In genomic region chr17:18141210-18141803, GRCh38 we compare ENCODE assay signal across 9 cellular contexts. TPM values are rescaled to one million over a fixed set of nuclear protein-coding genes. Genes with fewer than 3 reads are reported as not detected.
DNase-seq lines count a peak whose midpoint lies in the region; ATAC-seq, FAIRE-seq and TF ChIP-seq lines count a peak whose summit lies in the region.
"Had no signal": no experiment of that assay in that cellular context is flagged by ENCODE, and none has a peak within 500 bp of the region (broad histone marks: within the 10 kb centered on the region; RNA-seq: fewer than 3 reads in every experiment).

No MANE protein-coding gene starts in this region.

- H3K27me3 Mint-ChIP-seq in CD4-positive, alpha-beta memory T cell = no peaks in the 10 kb centered on the region
- peaks cover 32% of the 10 kb centered on the region for H3K27me3 Mint-ChIP-seq in activated naive CD4-positive, alpha-beta T cell treated with anti-CD3 and anti-CD28 coated beads, Interleukin-2, amount 10 ng/mL, durations not matched to agents 7 days and 5 days

- peak in 4 of 5 donors; percentile 49 to 61 (median 54) for DNase-seq in CD4-positive, alpha-beta memory T cell
- DNase-seq in GM19239 (ENCODE audit: insufficient read length, low spot score) (no peak), NCI-H748 (lab: John Stamatoyannopoulos, UW; ENCODE audit: unreplicated experiment) (peak; percentile 68), heart left ventricle (peak in 1 of 5 donors; percentile 27), gastrocnemius medialis (no peak), HK-2 (ENCODE audit: unreplicated experiment) (no peak)
- peak; percentile 48 for DNase-seq in activated naive CD4-positive, alpha-beta T cell treated with anti-CD3 and anti-CD28 coated beads, Interleukin-2, amount 10 ng/mL, durations not matched to agents 7 days and 5 days

- no peak overlapping the region for H3K4me3 Mint-ChIP-seq in CD4-positive, alpha-beta memory T cell
- no peak overlapping the region for H3K4me3 Mint-ChIP-seq in activated naive CD4-positive, alpha-beta T cell treated with anti-CD3 and anti-CD28 coated beads, Interleukin-2, amount 10 ng/mL, durations not matched to agents 7 days and 5 days

- peak overlapping the region in 1 of 7 donors; percentile 48 for H3K27ac Mint-ChIP-seq in CD4-positive, alpha-beta memory T cell
- no peak overlapping the region for H3K27ac Mint-ChIP-seq in activated naive CD4-positive, alpha-beta T cell treated with anti-CD3 and anti-CD28 coated beads, Interleukin-2, amount 10 ng/mL, durations not matched to agents 7 days and 5 days

- peaks cover 0 to 6% (median 4%) of the 10 kb centered on the region in 4 donors for H3K4me1 Mint-ChIP-seq in CD4-positive, alpha-beta memory T cell
- no peaks in the 10 kb centered on the region for H3K4me1 Mint-ChIP-seq in activated naive CD4-positive, alpha-beta T cell treated with anti-CD3 and anti-CD28 coated beads, Interleukin-2, amount 10 ng/mL, durations not matched to agents 7 days and 5 days

- H3K36me3 ChIP-seq in CD4-positive, alpha-beta memory T cell (ENCODE audit: insufficient read depth, low read length) = no peaks in the 10 kb centered on the region
- no peaks in the 10 kb centered on the region for H3K36me3 ChIP-seq in heart left ventricle
- H3K36me3 ChIP-seq in gastrocnemius medialis = no peaks in the 10 kb centered on the region
- H3K36me3 ChIP-seq: SJSA1 had no signal

- no peaks in the 10 kb centered on the region for H3K27me3 ChIP-seq in CD4-positive, alpha-beta memory T cell (ENCODE audit: insufficient read depth, low read length)
- H3K27me3 ChIP-seq in heart left ventricle = no peaks in the 10 kb centered on the region
- H3K27me3 ChIP-seq in gastrocnemius medialis = no peaks in the 10 kb centered on the region
- H3K27me3 ChIP-seq: SJSA1 had no signal

- no peak overlapping the region for H3K4me3 ChIP-seq in CD4-positive, alpha-beta memory T cell (ENCODE audit: low read length in 2 of 2)
- H3K4me3 ChIP-seq in heart left ventricle = no peak overlapping the region
- no peak overlapping the region for H3K4me3 ChIP-seq in gastrocnemius medialis
- H3K4me3 ChIP-seq: SJSA1 had no signal

- peak in 2 of 4 donors; percentile 27 to 55 for ATAC-seq in heart left ventricle
- ATAC-seq in gastrocnemius medialis = peak; percentile 40 to 64
- no peak for ATAC-seq in GM18868 (IDR thresholded peaks at IDR 0.05; ENCODE audit: unreplicated experiment)

- H3K9me3 Mint-ChIP-seq in CD4-positive, alpha-beta memory T cell = no peaks in the 10 kb centered on the region
- H3K9me3 Mint-ChIP-seq in activated naive CD4-positive, alpha-beta T cell treated with anti-CD3 and anti-CD28 coated beads, Interleukin-2, amount 10 ng/mL, durations not matched to agents 7 days and 5 days = no peaks in the 10 kb centered on the region

- intact Hi-C loops in CD4-positive, alpha-beta memory T cell (cut with micrococcal nuclease) = loop anchor here (1.0 kb wide), 2 partner anchors 17 to 42 kb away; partner anchors contain the start of gene ALKBH5
- intact Hi-C loops in heart left ventricle (cut with DNase I) (loop anchor here in 8 of 10 donors (5.0 to 10.0 kb wide), 6 partner anchors 41 to 76 kb away; partner anchors contain the start of gene ALKBH5 (in 1 of the 8)), gastrocnemius medialis (cut with DNase I; ENCODE audit: low total_unique reads) (loop anchor here (2.0 kb wide), 1 partner anchor 43 kb away; no protein-coding TSS in a partner anchor)

- TF ChIP-seq POLR2A in heart left ventricle (IDR thresholded peaks at IDR 0.05) (no peak), gastrocnemius medialis (IDR thresholded peaks at IDR 0.05) (no peak)

- H3K9me3 ChIP-seq in CD4-positive, alpha-beta memory T cell (ENCODE audit: control insufficient read depth in 1 of 2, low read length in 2 of 2) = no peaks in the 10 kb centered on the region
- H3K9me3 ChIP-seq in heart left ventricle (no peaks in the 10 kb centered on the region), gastrocnemius medialis (no peaks in the 10 kb centered on the region)
- H3K9me3 ChIP-seq: SJSA1 had no signal

- no peaks in the 10 kb centered on the region for H3K36me3 Mint-ChIP-seq in CD4-positive, alpha-beta memory T cell
- H3K36me3 Mint-ChIP-seq in activated naive CD4-positive, alpha-beta T cell treated with anti-CD3 and anti-CD28 coated beads, Interleukin-2, amount 10 ng/mL, durations not matched to agents 7 days and 5 days = no peaks in the 10 kb centered on the region

- in situ Hi-C loops in gastrocnemius medialis (cut with MboI; ENCODE audit: low sequenced_read_pairs in 4 of 4) = no loop called here

- no peaks in the 10 kb centered on the region for H3K4me1 ChIP-seq in CD4-positive, alpha-beta memory T cell (ENCODE audit: insufficient read depth, low read length)
- H3K4me1 ChIP-seq in heart left ventricle (peaks cover 0 to 7% (median 0%) of the 10 kb centered on the region in 12 donors), gastrocnemius medialis (peaks cover 0 to 10% of the 10 kb centered on the region in 2 donors)
- H3K4me1 ChIP-seq: SJSA1 had no signal

- POLR2A ChIA-PET in CD4-positive, alpha-beta memory T cell (lab: Charles Lee; ENCODE audit: partially characterized antibody) = interaction anchor here (1.4 to 2.4 kb wide), 2 partner anchors 42 to 44 kb away, joined by 4 to 8 read pairs; partner anchors contain the start of gene ALKBH5

- CTCF ChIA-PET in CD4-positive, alpha-beta memory T cell (lab: Charles Lee; ENCODE audit: partially characterized antibody) = interaction anchor here (1.0 to 2.3 kb wide), 7 partner anchors 11 to 76 kb away, joined by 3 to 16 read pairs (median 6); partner anchors contain the start of gene ALKBH5
- CTCF ChIA-PET in activated naive CD4-positive, alpha-beta T cell treated with anti-CD3 and anti-CD28 coated beads, Interleukin-2, amount 10 ng/mL, durations not matched to agents 7 days and 5 days (lab: Charles Lee) = interaction anchor here (0.6 to 1.3 kb wide), 9 partner anchors 10 to 153 kb away, joined by 3 to 6 read pairs (median 4); no protein-coding TSS in a partner anchor

- H3K27ac ChIP-seq in CD4-positive, alpha-beta memory T cell (ENCODE audit: low read depth, low read length) = no peak overlapping the region
- H3K27ac ChIP-seq in heart left ventricle (no peak overlapping the region), gastrocnemius medialis (no peak overlapping the region)
- H3K27ac ChIP-seq: SJSA1 had no signal

- TF ChIP-seq CTCF in heart left ventricle (IDR thresholded peaks at IDR 0.05) = peak; percentile 49 to 81 (median 68)
- TF ChIP-seq CTCF in gastrocnemius medialis (IDR thresholded peaks at IDR 0.05 in 4 of 5, conservative IDR thresholded peaks at IDR 0.05 in 1 of 5) = peak; percentile 45 to 69 (median 60)

- WGBS in heart left ventricle, 4 donors = 27 to 32% (median 29%) methylated on average over 9 of the region's 9 CpGs

- peak; percentile 76 for FAIRE-seq in GM19239 (lab: Jason Lieb, UNC)

RNA-seq across cellular contexts. Expression of gene MYO15A, which starts 32.8 kb away (rescaled TPM):
- 1 to 10 TPM; 1.6 to 2.2 TPM for total RNA-seq in CD4-positive, alpha-beta memory T cell
- under 1 TPM; 0.14 to 0.43 TPM for polyA plus RNA-seq in CD4-positive, alpha-beta memory T cell
- total RNA-seq in heart left ventricle = under 1 TPM in 7 of 9 donors, not detected in 2; 0.12 to 0.53 (median 0.35) TPM
- under 1 TPM; 0.21 to 0.30 TPM for polyA plus RNA-seq in heart left ventricle
- total RNA-seq in gastrocnemius medialis = under 1 TPM in 3 of 4 donors, not detected in 1; 0.04 to 0.70 (median 0.31) TPM
- total RNA-seq: SJSA1 had no signal

RNA-seq across cellular contexts. Expression of gene ALKBH5, which starts 42.3 kb away (rescaled TPM):
- 100 to 1,000 TPM; 119 TPM for total RNA-seq in CD4-positive, alpha-beta memory T cell
- 100 to 1,000 TPM; 128 to 132 TPM for polyA plus RNA-seq in CD4-positive, alpha-beta memory T cell
- total RNA-seq in heart left ventricle (100 to 1,000 TPM; 147 to 233 (median 198) TPM), gastrocnemius medialis (100 to 1,000 TPM; 188 to 271 (median 224) TPM)
- 100 to 1,000 TPM in 1 of 2 donors, 10 to 100 TPM in 1; 89.2 to 122 TPM for polyA plus RNA-seq in heart left ventricle

RNA-seq across cellular contexts. Expression of gene DRG2, which starts 53.6 kb away (rescaled TPM):
- total RNA-seq in CD4-positive, alpha-beta memory T cell = 10 to 100 TPM; 56.8 to 61.0 TPM
- polyA plus RNA-seq in CD4-positive, alpha-beta memory T cell = 10 to 100 TPM; 40.3 to 50.4 TPM
- total RNA-seq in heart left ventricle (10 to 100 TPM; 17.5 to 28.8 (median 19.5) TPM), gastrocnemius medialis (10 to 100 TPM; 34.7 to 52.3 (median 37.4) TPM)
- polyA plus RNA-seq in heart left ventricle = 10 to 100 TPM; 28.0 to 29.0 TPM

Comparison
In these comparisons a context has a peak if more than half of its experiments do, and no peak if none do; other contexts are left out.
1. DNase-seq: peak in CD4-positive, alpha-beta memory T cell (4 of 5), NCI-H748 (single experiment) and activated naive CD4-positive, alpha-beta T cell treated with anti-CD3 and anti-CD28 coated beads, Interleukin-2, amount 10 ng/mL, durations not matched to agents 7 days and 5 days (single experiment); none in GM19239 (single experiment), gastrocnemius medialis (0 of 2) and HK-2 (single experiment).